In genomic region chr1:30533796-30534550, GRCh38 we compare ENCODE assay signal across 29 cellular contexts.
"Had no signal": no experiment of that assay in that cellular context is flagged by ENCODE, and none has a peak within 500 bp of the region (broad histone marks: within the 10 kb centered on the region; RNA-seq: fewer than 3 reads in every experiment).

No MANE protein-coding gene starts in this region.

- H3K27me3 Mint-ChIP-seq: activated naive CD8-positive, alpha-beta T cell treated with anti-CD3 and anti-CD28 coated beads for 36 hours; activated naive CD8-positive, alpha-beta T cell treated with anti-CD3 and anti-CD28 coated beads, Interleukin-2, amount 50 U/mL, for 24 hours had no signal

- H3K9me3 ChIP-seq: body of pancreas, gastrocnemius medialis had no signal

- FAIRE-seq: colon had no signal

- H3K27ac Mint-ChIP-seq: activated CD4-positive, alpha-beta T cell treated with anti-CD3 and anti-CD28 coated beads for 36 hours; activated CD4-positive, alpha-beta T cell treated with anti-CD3 and anti-CD28 coated beads, Interleukin-2, amount 10 ng/mL, durations not matched to agents 24 days and 14 days; activated CD8-positive, alpha-beta T cell treated with anti-CD3 and anti-CD28 coated beads for 36 hours; activated naive CD4-positive, alpha-beta T cell treated with anti-CD3 and anti-CD28 coated beads for 36 hours; activated naive CD4-positive, alpha-beta T cell treated with anti-CD3 and anti-CD28 coated beads, Interleukin-2, amount 50 U/mL, for 24 hours; activated naive CD8-positive, alpha-beta T cell treated with anti-CD3 and anti-CD28 coated beads for 36 hours; activated naive CD8-positive, alpha-beta T cell treated with anti-CD3 and anti-CD28 coated beads, Interleukin-2, amount 50 U/mL, for 24 hours; activated T-helper 1 cell treated with anti-CD3 and anti-CD28 coated beads, Interleukin-12 subunit alpha, Interleukin-12 subunit beta, Interleukin-2, Interleukin-4 antibody, amounts not matched to agents 30 ng/mL and 10 ng/mL and 1 ng/mL, durations not matched to agents 14 hours and 24 hours and 36 hours; activated T-helper 2 cell treated with anti-CD3 and anti-CD28 coated beads, Interferon-gamma antibody, Interleukin-2, Interleukin-4, amounts not matched to agents 10 μg/mL and 5 μg/mL and 100 μg/mL, durations not matched to agents 14 hours and 24 hours and 36 hours; effector memory CD8-positive, alpha-beta T cell had no signal

- H3K4me3 Mint-ChIP-seq: activated CD4-positive, alpha-beta T cell treated with anti-CD3 and anti-CD28 coated beads for 36 hours; activated CD4-positive, alpha-beta T cell treated with anti-CD3 and anti-CD28 coated beads, Interleukin-2, amount 10 ng/mL, durations not matched to agents 24 days and 14 days; activated CD8-positive, alpha-beta T cell treated with anti-CD3 and anti-CD28 coated beads for 36 hours; activated naive CD4-positive, alpha-beta T cell treated with anti-CD3 and anti-CD28 coated beads for 36 hours; activated naive CD4-positive, alpha-beta T cell treated with anti-CD3 and anti-CD28 coated beads, Interleukin-2, amount 50 U/mL, for 24 hours; activated naive CD8-positive, alpha-beta T cell treated with anti-CD3 and anti-CD28 coated beads for 36 hours; activated naive CD8-positive, alpha-beta T cell treated with anti-CD3 and anti-CD28 coated beads, Interleukin-2, amount 50 U/mL, for 24 hours; activated T-helper 1 cell treated with anti-CD3 and anti-CD28 coated beads, Interleukin-12 subunit alpha, Interleukin-12 subunit beta, Interleukin-2, Interleukin-4 antibody, amounts not matched to agents 30 ng/mL and 10 ng/mL and 1 ng/mL, durations not matched to agents 14 hours and 24 hours and 36 hours; effector memory CD8-positive, alpha-beta T cell had no signal

- ATAC-seq: activated CD4-positive, alpha-beta T cell treated with anti-CD3 and anti-CD28 coated beads for 36 hours; activated CD8-positive, alpha-beta T cell treated with anti-CD3 and anti-CD28 coated beads for 36 hours; activated naive CD8-positive, alpha-beta T cell treated with anti-CD3 and anti-CD28 coated beads, Interleukin-2, amount 50 U/mL, for 24 hours; body of pancreas; effector memory CD8-positive, alpha-beta T cell; foreskin keratinocyte; gastrocnemius medialis had no signal

- H3K4me1 Mint-ChIP-seq: activated CD4-positive, alpha-beta T cell treated with anti-CD3 and anti-CD28 coated beads for 36 hours; activated CD4-positive, alpha-beta T cell treated with anti-CD3 and anti-CD28 coated beads, Interleukin-2, amount 10 ng/mL, durations not matched to agents 24 days and 14 days; activated naive CD4-positive, alpha-beta T cell treated with anti-CD3 and anti-CD28 coated beads, Interleukin-2, amount 50 U/mL, for 24 hours; activated naive CD8-positive, alpha-beta T cell treated with anti-CD3 and anti-CD28 coated beads for 36 hours; activated naive CD8-positive, alpha-beta T cell treated with anti-CD3 and anti-CD28 coated beads, Interleukin-2, amount 50 U/mL, for 24 hours had no signal

- H3K36me3 Mint-ChIP-seq: activated naive CD4-positive, alpha-beta T cell treated with anti-CD3 and anti-CD28 coated beads, Interleukin-2, amount 50 U/mL, for 24 hours; activated naive CD8-positive, alpha-beta T cell treated with anti-CD3 and anti-CD28 coated beads for 36 hours had no signal

- H3K36me3 ChIP-seq: adrenal gland, esophagus muscularis mucosa, gastrocnemius medialis had no signal

- H3K4me1 ChIP-seq: adrenal gland, body of pancreas, esophagus muscularis mucosa, foreskin keratinocyte, gastrocnemius medialis had no signal

- DNase-seq: activated CD4-positive, alpha-beta T cell treated with anti-CD3 and anti-CD28 coated beads for 36 hours; activated CD4-positive, alpha-beta T cell treated with anti-CD3 and anti-CD28 coated beads, Interleukin-2, amount 10 ng/mL, durations not matched to agents 24 days and 14 days; activated CD4-positive, CD25-positive, alpha-beta regulatory T cell; activated CD4-positive, CD25-positive, alpha-beta regulatory T cell treated with anti-CD3 and anti-CD28 coated beads, Interleukin-2, amount 50 U/mL, for 72 hours; activated CD8-positive, alpha-beta T cell treated with anti-CD3 and anti-CD28 coated beads for 36 hours; activated effector memory CD4-positive, alpha-beta T cell treated with anti-CD3 and anti-CD28 coated beads, Interleukin-2, amount 50 U/mL, for 16 hours; activated naive CD4-positive, alpha-beta T cell treated with anti-CD3 and anti-CD28 coated beads for 36 hours; activated naive CD8-positive, alpha-beta T cell treated with anti-CD3 and anti-CD28 coated beads for 36 hours; activated naive CD8-positive, alpha-beta T cell treated with anti-CD3 and anti-CD28 coated beads, Interleukin-2, amount 50 U/mL, for 24 hours; activated T-cell treated with anti-CD3 and anti-CD28 coated beads, Interleukin-2, amount 50 U/mL, for 1 hour; activated T-cell treated with anti-CD3 and anti-CD28 coated beads, Interleukin-2, amount 50 U/mL, for 48 hours; adrenal gland; amygdala; body of pancreas; caudate nucleus; cortex of kidney; dermis blood vessel endothelial cell; effector CD4-positive, alpha-beta T cell; effector memory CD8-positive, alpha-beta T cell; erythroblast; foreskin keratinocyte; gastrocnemius medialis; glutamatergic neuron; T-helper 2 cell had no signal

- H3K4me3 ChIP-seq: adrenal gland, body of pancreas, esophagus muscularis mucosa, gastrocnemius medialis had no signal

- H3K9me3 Mint-ChIP-seq: activated CD4-positive, alpha-beta T cell treated with anti-CD3 and anti-CD28 coated beads, Interleukin-2, amount 10 ng/mL, durations not matched to agents 24 days and 14 days; activated CD8-positive, alpha-beta T cell treated with anti-CD3 and anti-CD28 coated beads for 36 hours; activated naive CD4-positive, alpha-beta T cell treated with anti-CD3 and anti-CD28 coated beads for 36 hours; activated naive CD4-positive, alpha-beta T cell treated with anti-CD3 and anti-CD28 coated beads, Interleukin-2, amount 50 U/mL, for 24 hours; activated naive CD8-positive, alpha-beta T cell treated with anti-CD3 and anti-CD28 coated beads for 36 hours; activated naive CD8-positive, alpha-beta T cell treated with anti-CD3 and anti-CD28 coated beads, Interleukin-2, amount 50 U/mL, for 24 hours; activated T-helper 1 cell treated with anti-CD3 and anti-CD28 coated beads, Interleukin-12 subunit alpha, Interleukin-12 subunit beta, Interleukin-2, Interleukin-4 antibody, amounts not matched to agents 30 ng/mL and 10 ng/mL and 1 ng/mL, durations not matched to agents 14 hours and 24 hours and 36 hours; activated T-helper 2 cell treated with anti-CD3 and anti-CD28 coated beads, Interferon-gamma antibody, Interleukin-2, Interleukin-4, amounts not matched to agents 10 μg/mL and 5 μg/mL and 100 μg/mL, durations not matched to agents 14 hours and 24 hours and 36 hours; effector memory CD8-positive, alpha-beta T cell had no signal

- H3K27ac ChIP-seq: adrenal gland, body of pancreas, esophagus muscularis mucosa, foreskin keratinocyte, gastrocnemius medialis had no signal

- H3K27me3 ChIP-seq: adrenal gland, body of pancreas, foreskin keratinocyte, gastrocnemius medialis had no signal
